ENCODE assay signal across 13 cellular contexts in genomic region chr19:5091576-5092215, GRCh38.
DNase-seq lines count a peak whose midpoint lies in the region; ATAC-seq and TF ChIP-seq lines count a peak whose summit lies in the region.
"Had no signal": no experiment of that assay in that cellular context is flagged by ENCODE, and none has a peak within 500 bp of the region (broad histone marks: within the 10 kb centered on the region; RNA-seq: fewer than 3 reads in every experiment).

No MANE protein-coding gene starts in this region.

- H3K9me3 ChIP-seq in ectodermal cell (ENCODE audit: control insufficient read depth, low read length) = no peaks in the 10 kb centered on the region
- no peaks in the 10 kb centered on the region for H3K9me3 ChIP-seq in tibial artery
- H3K9me3 ChIP-seq: A549 had no signal

- H3K27me3 ChIP-seq in ectodermal cell (ENCODE audit: control insufficient read depth, insufficient read depth, low read length, poor library complexity, severe bottlenecking) = no peaks in the 10 kb centered on the region
- no peaks in the 10 kb centered on the region for H3K27me3 ChIP-seq in tibial artery

- H3K27ac Mint-ChIP-seq in nephron progenitor cell = peak overlapping the region; percentile 97
- H3K27ac Mint-ChIP-seq in activated CD4-positive, alpha-beta T cell treated with anti-CD3 and anti-CD28 coated beads for 36 hours = no peak overlapping the region
- H3K27ac Mint-ChIP-seq: activated T-cell treated with anti-CD3 and anti-CD28 coated beads, Interleukin-2, amount 50 U/mL, for 72 hours had no signal

- H3K4me1 ChIP-seq in ectodermal cell (ENCODE audit: control insufficient read depth, insufficient read depth, low read length) (peaks cover 44% of the 10 kb centered on the region), tibial artery (peaks cover 0 to 21% (median 19%) of the 10 kb centered on the region in 4 donors)
- H3K4me1 ChIP-seq: A549 had no signal

- no peak for TF ChIP-seq CTCF in nephron progenitor cell (IDR thresholded peaks at IDR 0.05)
- no peak for TF ChIP-seq CTCF in tibial artery (IDR thresholded peaks at IDR 0.05)

- WGBS in ectodermal cell, 2 experiments = 86 to 87% methylated on average over 19 of the region's 19 CpGs

- DNase-seq in NCI-H1417 (lab: John Stamatoyannopoulos, UW) = peak in 2 of 3 experiments; percentile 72 to 85
- DNase-seq in NCI-H1417 treated with DMSO at 0.1 percent for 48 hours (lab: John Stamatoyannopoulos, UW) = no peak
- peak; percentile 65 for DNase-seq in nephron progenitor cell
- DNase-seq in tibial artery = peak; percentile 39 to 79
- no peak for DNase-seq in T-helper 2 cell
- no peak for DNase-seq in activated CD4-positive, alpha-beta T cell treated with anti-CD3 and anti-CD28 coated beads for 36 hours
- DNase-seq in foreskin melanocyte = no peak
- DNase-seq: activated T-cell treated with anti-CD3 and anti-CD28 coated beads, Interleukin-2, amount 50 U/mL, for 72 hours; cortex of kidney; naive thymus-derived CD4-positive, alpha-beta T cell; NCI-H187 had no signal

- peaks cover 11% of the 10 kb centered on the region for H3K36me3 ChIP-seq in ectodermal cell (ENCODE audit: control insufficient read depth, insufficient read depth, low read length)
- H3K36me3 ChIP-seq in tibial artery = peaks cover 6 to 41% (median 25%) of the 10 kb centered on the region in 3 donors

- H3K4me3 ChIP-seq in ectodermal cell (ENCODE audit: insufficient read depth, low read depth, low read length) (no peak overlapping the region), tibial artery (peak overlapping the region in 1 of 2 donors; percentile 5)
- H3K4me3 ChIP-seq: A549 had no signal

- H3K36me3 Mint-ChIP-seq in nephron progenitor cell (ENCODE audit: low read depth) = peaks cover 16% of the 10 kb centered on the region
- H3K36me3 Mint-ChIP-seq in activated CD4-positive, alpha-beta T cell treated with anti-CD3 and anti-CD28 coated beads for 36 hours (ENCODE audit: low read depth) = peaks cover 4% of the 10 kb centered on the region

- no peaks in the 10 kb centered on the region for H3K27me3 Mint-ChIP-seq in nephron progenitor cell (ENCODE audit: low read depth, poor library complexity)
- H3K27me3 Mint-ChIP-seq in activated CD4-positive, alpha-beta T cell treated with anti-CD3 and anti-CD28 coated beads for 36 hours = no peaks in the 10 kb centered on the region
- H3K27me3 Mint-ChIP-seq: naive thymus-derived CD4-positive, alpha-beta T cell had no signal

- H3K9me3 Mint-ChIP-seq in nephron progenitor cell = peaks cover under 1% of the 10 kb centered on the region
- H3K9me3 Mint-ChIP-seq in activated CD4-positive, alpha-beta T cell treated with anti-CD3 and anti-CD28 coated beads for 36 hours (ENCODE audit: low read depth) = no peaks in the 10 kb centered on the region
- H3K9me3 Mint-ChIP-seq: activated T-cell treated with anti-CD3 and anti-CD28 coated beads, Interleukin-2, amount 50 U/mL, for 72 hours had no signal

- peak overlapping the region; percentile 3 for H3K27ac ChIP-seq in ectodermal cell (ENCODE audit: insufficient read depth, low read depth, low read length, poor library complexity, severe bottlenecking)
- peak overlapping the region; percentile 64 to 74 for H3K27ac ChIP-seq in tibial artery
- H3K27ac ChIP-seq: A549 had no signal

- peak overlapping the region; percentile 45 for H3K4me3 Mint-ChIP-seq in nephron progenitor cell
- no peak overlapping the region for H3K4me3 Mint-ChIP-seq in activated CD4-positive, alpha-beta T cell treated with anti-CD3 and anti-CD28 coated beads for 36 hours
- H3K4me3 Mint-ChIP-seq: activated T-cell treated with anti-CD3 and anti-CD28 coated beads, Interleukin-2, amount 50 U/mL, for 72 hours; naive thymus-derived CD4-positive, alpha-beta T cell had no signal

- intact Hi-C loops in tibial artery (cut with DNase I; ENCODE audit: low total_unique reads) = no loop called here
- intact Hi-C loops in activated CD4-positive, alpha-beta T cell treated with anti-CD3 and anti-CD28 coated beads for 36 hours (cut with DNase I, micrococcal nuclease) = no loop called here

- ATAC-seq in activated CD4-positive, alpha-beta T cell treated with anti-CD3 and anti-CD28 coated beads for 36 hours = no peak
- ATAC-seq: A549; activated T-cell treated with anti-CD3 and anti-CD28 coated beads, Interleukin-2, amount 50 U/mL, for 72 hours; naive thymus-derived CD4-positive, alpha-beta T cell had no signal

- CTCF ChIA-PET in activated CD4-positive, alpha-beta T cell treated with anti-CD3 and anti-CD28 coated beads for 36 hours (lab: Charles Lee) = no interaction called here

- POLR2A ChIA-PET in activated CD4-positive, alpha-beta T cell treated with anti-CD3 and anti-CD28 coated beads for 36 hours (lab: Charles Lee) = no interaction called here

- peaks cover 74% of the 10 kb centered on the region for H3K4me1 Mint-ChIP-seq in nephron progenitor cell
- no peaks in the 10 kb centered on the region for H3K4me1 Mint-ChIP-seq in activated CD4-positive, alpha-beta T cell treated with anti-CD3 and anti-CD28 coated beads for 36 hours

Comparison
In these comparisons a context has a peak if more than half of its experiments do, and no peak if none do; other contexts are left out.
1. DNase-seq: peak in NCI-H1417 (2 of 3), nephron progenitor cell (single experiment) and tibial artery (2 of 2); none in NCI-H1417 treated with DMSO at 0.1 percent for 48 hours (single experiment), T-helper 2 cell (0 of 5), activated CD4-positive, alpha-beta T cell treated with anti-CD3 and anti-CD28 coated beads for 36 hours (single experiment) and foreskin melanocyte (single experiment).